Comparison of ENCODE assay signal across 30 cellular contexts in genomic region chr2:190929919-190930318, GRCh38. TPM values are rescaled to one million over a fixed set of nuclear protein-coding genes. Genes with fewer than 3 reads are reported as not detected.
DNase-seq lines count a peak whose midpoint lies in the region; ATAC-seq and TF ChIP-seq lines count a peak whose summit lies in the region.
"Had no signal": no experiment of that assay in that cellular context is flagged by ENCODE, and none has a peak within 500 bp of the region (broad histone marks: within the 10 kb centered on the region; RNA-seq: fewer than 3 reads in every experiment).

No MANE protein-coding gene starts in this region.

- CTCF ChIA-PET in activated naive CD4-positive, alpha-beta T cell treated with anti-CD3 and anti-CD28 coated beads for 36 hours (lab: Charles Lee) = no interaction called here
- CTCF ChIA-PET in PC-3 (lab: Charles Lee) = no interaction called here

- intact Hi-C loops in activated naive CD4-positive, alpha-beta T cell treated with anti-CD3 and anti-CD28 coated beads for 36 hours (cut with micrococcal nuclease) = loop anchor here (5.0 kb wide), 1 partner anchor 37 kb away; no protein-coding TSS in a partner anchor
- intact Hi-C loops in PC-3 (cut with micrococcal nuclease) = no loop called here

- no peak overlapping the region for H3K4me2 ChIP-seq in PC-3 (ENCODE audit: low read length)

- no peak overlapping the region for H2AFZ ChIP-seq in PC-3 (ENCODE audit: low read length)

- peak overlapping the region; percentile 28 for H3K27ac Mint-ChIP-seq in activated naive CD4-positive, alpha-beta T cell treated with anti-CD3 and anti-CD28 coated beads for 36 hours
- peak overlapping the region in 1 of 2 donors; percentile 72 for H3K27ac Mint-ChIP-seq in activated naive CD4-positive, alpha-beta T cell treated with anti-CD3 and anti-CD28 coated beads, Interleukin-2, amount 50 U/mL, for 72 hours
- H3K27ac Mint-ChIP-seq in activated naive CD8-positive, alpha-beta T cell treated with anti-CD3 and anti-CD28 coated beads, Interleukin-2, amount 50 U/mL, for 24 hours = peak overlapping the region; percentile 54
- H3K27ac Mint-ChIP-seq in T-helper 2 cell treated with Interferon-gamma antibody and Interleukin-4, amounts not matched to agents 5 μg/mL and 100 μg/mL, for 36 hours = no peak overlapping the region
- H3K27ac Mint-ChIP-seq: activated CD4-positive, alpha-beta memory T cell treated with anti-CD3 and anti-CD28 coated beads, Interleukin-2, amount 10 ng/mL, durations not matched to agents 7 days and 5 days; activated naive CD8-positive, alpha-beta T cell; mesothelial cell of epicardium had no signal

- H3K36me3 Mint-ChIP-seq in activated naive CD4-positive, alpha-beta T cell treated with anti-CD3 and anti-CD28 coated beads for 36 hours (ENCODE audit: low read depth) = peaks cover 36% of the 10 kb centered on the region
- H3K36me3 Mint-ChIP-seq in activated naive CD4-positive, alpha-beta T cell treated with anti-CD3 and anti-CD28 coated beads, Interleukin-2, amount 50 U/mL, for 72 hours = peaks cover 0 to 25% of the 10 kb centered on the region in 2 donors
- H3K36me3 Mint-ChIP-seq in activated naive CD8-positive, alpha-beta T cell treated with anti-CD3 and anti-CD28 coated beads, Interleukin-2, amount 50 U/mL, for 24 hours (ENCODE audit: low read depth) = peaks cover 58% of the 10 kb centered on the region
- H3K36me3 Mint-ChIP-seq in T-helper 2 cell treated with Interferon-gamma antibody and Interleukin-4, amounts not matched to agents 5 μg/mL and 100 μg/mL, for 36 hours (ENCODE audit: low read depth) = peaks cover 51% of the 10 kb centered on the region

- no peaks in the 10 kb centered on the region for H3K27me3 ChIP-seq in PC-3 (ENCODE audit: low read length)
- H3K27me3 ChIP-seq: neutrophil, suprapubic skin, upper lobe of left lung had no signal

- H3K4me3 Mint-ChIP-seq in activated naive CD4-positive, alpha-beta T cell treated with anti-CD3 and anti-CD28 coated beads for 36 hours = no peak overlapping the region
- no peak overlapping the region for H3K4me3 Mint-ChIP-seq in activated naive CD8-positive, alpha-beta T cell treated with anti-CD3 and anti-CD28 coated beads, Interleukin-2, amount 50 U/mL, for 24 hours
- H3K4me3 Mint-ChIP-seq in T-helper 2 cell treated with Interferon-gamma antibody and Interleukin-4, amounts not matched to agents 5 μg/mL and 100 μg/mL, for 36 hours = no peak overlapping the region
- H3K4me3 Mint-ChIP-seq: activated CD4-positive, alpha-beta memory T cell treated with anti-CD3 and anti-CD28 coated beads, Interleukin-2, amount 10 ng/mL, durations not matched to agents 7 days and 5 days; activated naive CD8-positive, alpha-beta T cell; effector memory CD8-positive, alpha-beta T cell; mesothelial cell of epicardium had no signal

- H4K20me1 ChIP-seq in PC-3 (ENCODE audit: low read length) = no peaks in the 10 kb centered on the region

- DNase-seq in activated naive CD4-positive, alpha-beta T cell treated with anti-CD3 and anti-CD28 coated beads for 36 hours = no peak
- DNase-seq in activated naive CD4-positive, alpha-beta T cell treated with anti-CD3 and anti-CD28 coated beads, Interleukin-2, amount 50 U/mL, for 72 hours (ENCODE audit: low spot score in 2 of 2) = no peak
- no peak for DNase-seq in activated naive CD8-positive, alpha-beta T cell treated with anti-CD3 and anti-CD28 coated beads, Interleukin-2, amount 50 U/mL, for 24 hours
- peak; percentile 92 for DNase-seq in kidney glomerular epithelial cell (lab: John Stamatoyannopoulos, UW)
- no peak for DNase-seq in T-helper 2 cell treated with Interferon-gamma antibody and Interleukin-4, amounts not matched to agents 5 μg/mL and 100 μg/mL, for 36 hours (ENCODE audit: low spot score)
- DNase-seq in PC-3 = no peak
- no peak for DNase-seq in stimulated activated naive CD8-positive, alpha-beta T cell treated with anti-CD3 and anti-CD28 coated beads, Interleukin-15, Interleukin-2, amounts not matched to agents 100 U/mL and 50 U/mL, for 24 hours
- DNase-seq: activated CD4-positive, alpha-beta memory T cell treated with anti-CD3 and anti-CD28 coated beads, Interleukin-2, amount 10 ng/mL, durations not matched to agents 7 days and 5 days; activated CD4-positive, alpha-beta T cell treated with anti-CD3 and anti-CD28 coated beads for 1 hour; caudate nucleus; cortex of kidney; effector memory CD8-positive, alpha-beta T cell; GDM1; GOT3; NCI-H1417 treated with DMSO at 0.1 percent for 48 hours; NCI-H2029 treated with DMSO at 0.1 percent for 48 hours; NCI-H2227 treated with DMSO at 0.1 percent for 48 hours; NCI-H526 treated with DMSO at 0.1 percent for 48 hours; psoas muscle; Right ventricle myocardium superior; stimulated activated naive CD4-positive, alpha-beta T cell; T-helper 2 cell; upper lobe of left lung had no signal

- peaks cover 5% of the 10 kb centered on the region for H3K4me1 ChIP-seq in PC-3 (ENCODE audit: insufficient read depth, low read length)
- H3K4me1 ChIP-seq: psoas muscle, suprapubic skin, upper lobe of left lung had no signal

- POLR2A ChIA-PET in PC-3 (lab: Charles Lee; ENCODE audit: unreplicated experiment) = no interaction called here

- H3K9me3 Mint-ChIP-seq in activated naive CD4-positive, alpha-beta T cell treated with anti-CD3 and anti-CD28 coated beads for 36 hours = no peaks in the 10 kb centered on the region
- no peaks in the 10 kb centered on the region for H3K9me3 Mint-ChIP-seq in activated naive CD4-positive, alpha-beta T cell treated with anti-CD3 and anti-CD28 coated beads, Interleukin-2, amount 50 U/mL, for 72 hours
- no peaks in the 10 kb centered on the region for H3K9me3 Mint-ChIP-seq in activated naive CD8-positive, alpha-beta T cell treated with anti-CD3 and anti-CD28 coated beads, Interleukin-2, amount 50 U/mL, for 24 hours
- no peaks in the 10 kb centered on the region for H3K9me3 Mint-ChIP-seq in T-helper 2 cell treated with Interferon-gamma antibody and Interleukin-4, amounts not matched to agents 5 μg/mL and 100 μg/mL, for 36 hours
- H3K9me3 Mint-ChIP-seq: activated CD4-positive, alpha-beta memory T cell treated with anti-CD3 and anti-CD28 coated beads, Interleukin-2, amount 10 ng/mL, durations not matched to agents 7 days and 5 days; effector memory CD8-positive, alpha-beta T cell; mesothelial cell of epicardium had no signal

- peaks cover 22% of the 10 kb centered on the region for H3K4me1 Mint-ChIP-seq in activated naive CD4-positive, alpha-beta T cell treated with anti-CD3 and anti-CD28 coated beads for 36 hours (ENCODE audit: low read depth)
- H3K4me1 Mint-ChIP-seq in activated naive CD8-positive, alpha-beta T cell treated with anti-CD3 and anti-CD28 coated beads, Interleukin-2, amount 50 U/mL, for 24 hours = peaks cover 16% of the 10 kb centered on the region
- peaks cover 3% of the 10 kb centered on the region for H3K4me1 Mint-ChIP-seq in T-helper 2 cell treated with Interferon-gamma antibody and Interleukin-4, amounts not matched to agents 5 μg/mL and 100 μg/mL, for 36 hours (ENCODE audit: low read depth)
- H3K4me1 Mint-ChIP-seq: activated CD4-positive, alpha-beta memory T cell treated with anti-CD3 and anti-CD28 coated beads, Interleukin-2, amount 10 ng/mL, durations not matched to agents 7 days and 5 days had no signal

- H3K9me2 ChIP-seq in PC-3 (replicated peaks; ENCODE audit: low read length) = no peaks in the 10 kb centered on the region

- ATAC-seq in activated naive CD4-positive, alpha-beta T cell treated with anti-CD3 and anti-CD28 coated beads, Interleukin-2, amount 50 U/mL, for 72 hours = no peak
- ATAC-seq in activated naive CD8-positive, alpha-beta T cell treated with anti-CD3 and anti-CD28 coated beads, Interleukin-2, amount 50 U/mL, for 24 hours = no peak
- ATAC-seq in PC-3 (no peak), GM21529 (IDR thresholded peaks at IDR 0.05; ENCODE audit: unreplicated experiment) (no peak)
- ATAC-seq in stimulated activated naive CD8-positive, alpha-beta T cell treated with anti-CD3 and anti-CD28 coated beads, Interleukin-15, Interleukin-2, amounts not matched to agents 100 U/mL and 50 U/mL, for 24 hours = no peak
- ATAC-seq: effector memory CD8-positive, alpha-beta T cell; esophagus mucosa; psoas muscle; SK-N-SH treated with all-trans-retinoic acid at 6 μM for 48 hours had no signal

- peaks cover 51% of the 10 kb centered on the region for H3K36me3 ChIP-seq in PC-3 (ENCODE audit: low read depth, low read length)

- no peak overlapping the region for H3K27ac ChIP-seq in PC-3 (ENCODE audit: low read length)
- H3K27ac ChIP-seq: neutrophil, psoas muscle, suprapubic skin, upper lobe of left lung had no signal

- no peaks in the 10 kb centered on the region for H3K27me3 Mint-ChIP-seq in activated naive CD4-positive, alpha-beta T cell treated with anti-CD3 and anti-CD28 coated beads for 36 hours (ENCODE audit: low read depth)
- H3K27me3 Mint-ChIP-seq in activated naive CD8-positive, alpha-beta T cell treated with anti-CD3 and anti-CD28 coated beads, Interleukin-2, amount 50 U/mL, for 24 hours = no peaks in the 10 kb centered on the region
- no peaks in the 10 kb centered on the region for H3K27me3 Mint-ChIP-seq in T-helper 2 cell treated with Interferon-gamma antibody and Interleukin-4, amounts not matched to agents 5 μg/mL and 100 μg/mL, for 36 hours (ENCODE audit: low read depth)
- H3K27me3 Mint-ChIP-seq: activated CD4-positive, alpha-beta memory T cell treated with anti-CD3 and anti-CD28 coated beads, Interleukin-2, amount 10 ng/mL, durations not matched to agents 7 days and 5 days; activated naive CD8-positive, alpha-beta T cell; effector memory CD8-positive, alpha-beta T cell had no signal

- TF ChIP-seq CTCF in PC-3 (conservative IDR thresholded peaks at IDR 0.05; ENCODE audit: low read depth, low read length) = no peak

- peaks cover 4% of the 10 kb centered on the region for H3F3A ChIP-seq in PC-3 (ENCODE audit: low read length, unreplicated experiment)

- no peaks in the 10 kb centered on the region for H3K79me2 ChIP-seq in PC-3 (ENCODE audit: low read length)

- H3K9ac ChIP-seq in PC-3 (ENCODE audit: low read length) = no peak overlapping the region

- H3K9me3 ChIP-seq in PC-3 (ENCODE audit: low read length) = no peaks in the 10 kb centered on the region
- H3K9me3 ChIP-seq: neutrophil, psoas muscle, suprapubic skin, upper lobe of left lung had no signal

- BruUV-seq in PC-3 (replicated peaks; lab: Mats Ljungman, UMichigan) = no TSS peak

- no peak overlapping the region for H3K4me3 ChIP-seq in PC-3 (ENCODE audit: low read length)
- H3K4me3 ChIP-seq: psoas muscle, suprapubic skin, upper lobe of left lung had no signal

RNA-seq across cellular contexts. Expression of gene GLS, which starts 49.3 kb away (rescaled TPM):
- total RNA-seq in activated naive CD4-positive, alpha-beta T cell treated with anti-CD3 and anti-CD28 coated beads for 36 hours = 100 to 1,000 TPM; 248 to 255 TPM
- total RNA-seq in activated naive CD4-positive, alpha-beta T cell treated with anti-CD3 and anti-CD28 coated beads, Interleukin-2, amount 50 U/mL, for 72 hours = 100 to 1,000 TPM; 282 to 501 TPM
- total RNA-seq in PC-3 (2014; rRNA removed) = 67.4 and 71.9 TPM in 2 replicates
